32 cellular contexts compared by ENCODE assay signal in genomic region chr21:36828208-36828607, GRCh38.
"Had no signal": no experiment of that assay in that cellular context is flagged by ENCODE, and none has a peak within 500 bp of the region (broad histone marks: within the 10 kb centered on the region; RNA-seq: fewer than 3 reads in every experiment).

No MANE protein-coding gene starts in this region.

- H3K27me3 ChIP-seq: adrenal gland, ascending aorta, body of pancreas, brain microvascular endothelial cell, breast epithelium, cardiac muscle cell had no signal

- H3K4me3 ChIP-seq: adrenal gland, ascending aorta, body of pancreas, breast epithelium, cardiac muscle cell had no signal

- H3K27ac ChIP-seq: adrenal gland, ascending aorta, body of pancreas, brain microvascular endothelial cell, breast epithelium, cardiac muscle cell had no signal

- H3K36me3 ChIP-seq: adrenal gland, brain microvascular endothelial cell, breast epithelium, cardiac muscle cell had no signal

- H3K9me3 ChIP-seq: adrenal gland, ascending aorta, body of pancreas, breast epithelium had no signal

- FAIRE-seq: astrocyte, bronchial epithelial cell had no signal

- H3K4me1 ChIP-seq: ascending aorta, body of pancreas, breast epithelium had no signal

- ATAC-seq: activated naive CD4-positive, alpha-beta T cell treated with anti-CD3 and anti-CD28 coated beads, Interleukin-2, amount 50 U/mL, for 72 hours; activated naive CD8-positive, alpha-beta T cell treated with anti-CD3 and anti-CD28 coated beads, Interleukin-2, amount 50 U/mL, for 24 hours; activated T-cell treated with anti-CD3 and anti-CD28 coated beads, Interleukin-2, amount 50 U/mL, for 4 hours; activated T-cell treated with anti-CD3 and anti-CD28 coated beads, Interleukin-2, amount 50 U/mL, for 72 hours; activated T-helper 17 cell treated with anti-CD3 and anti-CD28 coated beads, Interleukin-2, amount 50 U/mL, for 72 hours; body of pancreas had no signal

- DNase-seq: activated effector memory CD4-positive, alpha-beta T cell treated with anti-CD3 and anti-CD28 coated beads, Interleukin-2, amount 50 U/mL, for 16 hours; activated effector memory CD4-positive, alpha-beta T cell treated with Interleukin-2 at 50 U/mL for 16 hours; activated gamma-delta T cell; activated gamma-delta T cell treated with Interleukin-2 at 50 U/mL for 16 hours; activated naive CD4-positive, alpha-beta T cell; activated naive CD4-positive, alpha-beta T cell treated with anti-CD3 and anti-CD28 coated beads for 36 hours; activated naive CD4-positive, alpha-beta T cell treated with anti-CD3 and anti-CD28 coated beads, Interleukin-2, amount 10 ng/mL, durations not matched to agents 7 days and 5 days; activated naive CD4-positive, alpha-beta T cell treated with anti-CD3 and anti-CD28 coated beads, Interleukin-2, amount 50 U/mL, for 16 hours; activated naive CD4-positive, alpha-beta T cell treated with Interleukin-2 at 50 U/mL for 16 hours; activated naive CD8-positive, alpha-beta T cell treated with anti-CD3 and anti-CD28 coated beads for 36 hours; activated naive CD8-positive, alpha-beta T cell treated with anti-CD3 and anti-CD28 coated beads, Interleukin-2, amount 10 ng/mL, durations not matched to agents 7 days and 5 days; activated naive CD8-positive, alpha-beta T cell treated with anti-CD3 and anti-CD28 coated beads, Interleukin-2, amount 50 U/mL, for 24 hours; activated T-cell treated with anti-CD3 and anti-CD28 coated beads, Interleukin-2, amount 50 U/mL, for 24 hours; activated T-cell treated with anti-CD3 and anti-CD28 coated beads, Interleukin-2, amount 50 U/mL, for 4 hours; activated T-cell treated with anti-CD3 and anti-CD28 coated beads, Interleukin-2, amount 50 U/mL, for 48 hours; activated T-cell treated with anti-CD3 and anti-CD28 coated beads, Interleukin-2, amount 50 U/mL, for 72 hours; adrenal gland; amniotic stem cell; amygdala; anterior cingulate cortex; aorta; body of pancreas; brain microvascular endothelial cell; central memory CD4-positive, alpha-beta T cell; cerebellar nuclear complex had no signal
